27 cellular contexts compared by ENCODE assay signal in genomic region chr4:10272511-10272910, GRCh38.
"Had no signal": no experiment of that assay in that cellular context is flagged by ENCODE, and none has a peak within 500 bp of the region (broad histone marks: within the 10 kb centered on the region; RNA-seq: fewer than 3 reads in every experiment).

No MANE protein-coding gene starts in this region.

- DNase-seq: activated CD4-positive, alpha-beta T cell treated with anti-CD3 and anti-CD28 coated beads for 36 hours; activated CD4-positive, CD25-positive, alpha-beta regulatory T cell; activated naive CD4-positive, alpha-beta T cell treated with anti-CD3 and anti-CD28 coated beads for 36 hours; activated naive CD8-positive, alpha-beta T cell treated with anti-CD3 and anti-CD28 coated beads for 36 hours; activated T-cell treated with anti-CD3 and anti-CD28 coated beads for 4 hours; activated T-cell treated with anti-CD3 and anti-CD28 coated beads, Interleukin-2, amount 50 U/mL, for 72 hours; adrenal gland; caudate nucleus; cortex of kidney; foreskin melanocyte; heart right ventricle; left ventricle myocardium inferior; naive B cell; ovary; sigmoid colon; stimulated activated CD4-positive, alpha-beta T cell treated with anti-CD3 and anti-CD28 coated beads, Interleukin-1b, Interleukin-23, amount 100 ng/mL, for 48 hours; stimulated activated CD4-positive, alpha-beta T cell treated with anti-CD3 and anti-CD28 coated beads, Interleukin-4, amount 100 ng/mL, for 4 hours; stimulated activated CD8-positive, alpha-beta memory T cell treated with anti-CD3 and anti-CD28 coated beads, Interleukin-4, amount 100 ng/mL, for 48 hours; stimulated activated naive B cell treated with anti-CD40 and anti-IgM and Interleukin-4, amounts not matched to agents 10 μg/mL and 1 μg/mL and 100 μg/mL, for 72 hours; transverse colon had no signal

- H3K4me3 Mint-ChIP-seq: activated CD4-positive, alpha-beta T cell treated with anti-CD3 and anti-CD28 coated beads for 36 hours; activated naive CD4-positive, alpha-beta T cell treated with anti-CD3 and anti-CD28 coated beads for 36 hours; activated naive CD8-positive, alpha-beta T cell treated with anti-CD3 and anti-CD28 coated beads for 36 hours; activated T-cell treated with anti-CD3 and anti-CD28 coated beads, Interleukin-2, amount 50 U/mL, for 72 hours; brain; naive B cell; stimulated activated naive B cell treated with anti-CD40 and anti-IgM and Interleukin-4, amounts not matched to agents 10 μg/mL and 1 μg/mL and 100 μg/mL, for 72 hours had no signal

- H3K27me3 Mint-ChIP-seq: activated CD4-positive, alpha-beta T cell treated with anti-CD3 and anti-CD28 coated beads for 36 hours; activated naive CD8-positive, alpha-beta T cell treated with anti-CD3 and anti-CD28 coated beads for 36 hours; brain; progenitor cell of endocrine pancreas had no signal

- H3K9me3 Mint-ChIP-seq: activated naive CD4-positive, alpha-beta T cell treated with anti-CD3 and anti-CD28 coated beads for 36 hours; activated naive CD8-positive, alpha-beta T cell treated with anti-CD3 and anti-CD28 coated beads for 36 hours; activated T-cell treated with anti-CD3 and anti-CD28 coated beads, Interleukin-2, amount 50 U/mL, for 72 hours; naive B cell; stimulated activated naive B cell treated with anti-CD40 and anti-IgM and Interleukin-4, amounts not matched to agents 10 μg/mL and 1 μg/mL and 100 μg/mL, for 72 hours had no signal

- H3K4me3 ChIP-seq: adrenal gland, ascending aorta, esophagus muscularis mucosa, heart right ventricle, left ventricle myocardium inferior, lung, ovary, sigmoid colon, smooth muscle cell, suprapubic skin, transverse colon had no signal

- H3K4me1 Mint-ChIP-seq: activated CD4-positive, alpha-beta T cell treated with anti-CD3 and anti-CD28 coated beads for 36 hours; brain; naive B cell; stimulated activated naive B cell treated with anti-CD40 and anti-IgM and Interleukin-4, amounts not matched to agents 10 μg/mL and 1 μg/mL and 100 μg/mL, for 72 hours had no signal

- H3K4me1 ChIP-seq: adrenal gland, ascending aorta, esophagus muscularis mucosa, heart right ventricle, left ventricle myocardium inferior, sigmoid colon, suprapubic skin, transverse colon had no signal

- H3K4me2 ChIP-seq: smooth muscle cell had no signal

- H3K27me3 ChIP-seq: adrenal gland, ascending aorta, esophagus muscularis mucosa, heart right ventricle, ovary, sigmoid colon, suprapubic skin, transverse colon had no signal

- H3K36me3 ChIP-seq: adrenal gland, ascending aorta, esophagus muscularis mucosa, heart right ventricle, left ventricle myocardium inferior, ovary, sigmoid colon, suprapubic skin, transverse colon had no signal

- H3K27ac ChIP-seq: adrenal gland, ascending aorta, esophagus muscularis mucosa, heart right ventricle, left ventricle myocardium inferior, ovary, sigmoid colon, suprapubic skin, transverse colon had no signal

- H3K36me3 Mint-ChIP-seq: activated naive CD8-positive, alpha-beta T cell treated with anti-CD3 and anti-CD28 coated beads for 36 hours; brain; naive B cell; stimulated activated naive B cell treated with anti-CD40 and anti-IgM and Interleukin-4, amounts not matched to agents 10 μg/mL and 1 μg/mL and 100 μg/mL, for 72 hours had no signal

- H3K9me3 ChIP-seq: adrenal gland, ascending aorta, esophagus muscularis mucosa, heart right ventricle, left ventricle myocardium inferior, ovary, sigmoid colon, suprapubic skin, transverse colon had no signal

- H3K27ac Mint-ChIP-seq: activated CD4-positive, alpha-beta T cell treated with anti-CD3 and anti-CD28 coated beads for 36 hours; activated naive CD4-positive, alpha-beta T cell treated with anti-CD3 and anti-CD28 coated beads for 36 hours; activated naive CD8-positive, alpha-beta T cell treated with anti-CD3 and anti-CD28 coated beads for 36 hours; activated T-cell treated with anti-CD3 and anti-CD28 coated beads, Interleukin-2, amount 50 U/mL, for 72 hours; brain; naive B cell; progenitor cell of endocrine pancreas; stimulated activated naive B cell treated with anti-CD40 and anti-IgM and Interleukin-4, amounts not matched to agents 10 μg/mL and 1 μg/mL and 100 μg/mL, for 72 hours had no signal

- ATAC-seq: stimulated activated naive B cell treated with anti-CD40 and anti-IgM and Interleukin-4, amounts not matched to agents 10 μg/mL and 1 μg/mL and 100 μg/mL, for 72 hours had no signal
